In genomic region chr2:238774980-238775509, GRCh38 we compare ENCODE assay signal across 32 cellular contexts.
"Had no signal": no experiment of that assay in that cellular context is flagged by ENCODE, and none has a peak within 500 bp of the region (broad histone marks: within the 10 kb centered on the region; RNA-seq: fewer than 3 reads in every experiment).

No MANE protein-coding gene starts in this region.

- H3K4me3 Mint-ChIP-seq: activated CD4-positive, alpha-beta memory T cell treated with anti-CD3 and anti-CD28 coated beads for 36 hours; activated CD4-positive, alpha-beta T cell treated with anti-CD3 and anti-CD28 coated beads, Interleukin-2, amount 10 ng/mL, durations not matched to agents 24 days and 14 days; activated naive CD4-positive, alpha-beta T cell treated with anti-CD3 and anti-CD28 coated beads for 36 hours; activated naive CD8-positive, alpha-beta T cell treated with anti-CD3 and anti-CD28 coated beads for 36 hours; activated T-helper 1 cell treated with anti-CD3 and anti-CD28 coated beads, Interleukin-12 subunit alpha, Interleukin-12 subunit beta, Interleukin-2, Interleukin-4 antibody, amounts not matched to agents 30 ng/mL and 10 ng/mL and 1 ng/mL, durations not matched to agents 14 hours and 24 hours and 36 hours; brain; effector memory CD8-positive, alpha-beta T cell; naive thymus-derived CD8-positive, alpha-beta T cell; neural progenitor cell; stimulated activated naive CD8-positive, alpha-beta T cell treated with anti-CD3 and anti-CD28 coated beads, Interleukin-15, amount 100 ng/mL, for 72 hours; T-helper 1 cell treated with Interleukin-12 subunit alpha and Interleukin-12 subunit beta and Interleukin-4 antibody, amounts not matched to agents 30 μg/mL and 1 μg/mL, for 36 hours; type B pancreatic cell had no signal

- H3K27me3 Mint-ChIP-seq: activated CD4-positive, alpha-beta T cell treated with anti-CD3 and anti-CD28 coated beads, Interleukin-2, amount 10 ng/mL, durations not matched to agents 24 days and 14 days had no signal

- H3K9me3 Mint-ChIP-seq: activated CD4-positive, alpha-beta memory T cell treated with anti-CD3 and anti-CD28 coated beads for 36 hours; activated CD4-positive, alpha-beta T cell treated with anti-CD3 and anti-CD28 coated beads, Interleukin-2, amount 10 ng/mL, durations not matched to agents 24 days and 14 days; activated naive CD4-positive, alpha-beta T cell treated with anti-CD3 and anti-CD28 coated beads for 36 hours; activated naive CD8-positive, alpha-beta T cell treated with anti-CD3 and anti-CD28 coated beads for 36 hours; activated T-helper 1 cell treated with anti-CD3 and anti-CD28 coated beads, Interleukin-12 subunit alpha, Interleukin-12 subunit beta, Interleukin-2, Interleukin-4 antibody, amounts not matched to agents 30 ng/mL and 10 ng/mL and 1 ng/mL, durations not matched to agents 14 hours and 24 hours and 36 hours; effector memory CD8-positive, alpha-beta T cell; naive thymus-derived CD8-positive, alpha-beta T cell; stimulated activated naive CD8-positive, alpha-beta T cell treated with anti-CD3 and anti-CD28 coated beads, Interleukin-15, amount 100 ng/mL, for 72 hours; T-helper 1 cell treated with Interleukin-12 subunit alpha and Interleukin-12 subunit beta and Interleukin-4 antibody, amounts not matched to agents 30 μg/mL and 1 μg/mL, for 36 hours; type B pancreatic cell had no signal

- H3K4me3 ChIP-seq: adrenal gland, ascending aorta, cardiac muscle cell, coronary artery, dorsolateral prefrontal cortex, heart left ventricle, neural progenitor cell, uterus had no signal

- DNase-seq: activated CD4-positive, alpha-beta memory T cell treated with anti-CD3 and anti-CD28 coated beads for 36 hours; activated CD4-positive, alpha-beta T cell treated with anti-CD3 and anti-CD28 coated beads, Interleukin-2, amount 10 ng/mL, durations not matched to agents 24 days and 14 days; activated CD4-positive, CD25-positive, alpha-beta regulatory T cell treated with anti-CD3 and anti-CD28 coated beads, Interleukin-2, amount 50 U/mL, for 72 hours; activated CD8-positive, alpha-beta memory T cell treated with anti-CD3 and anti-CD28 coated beads, Interleukin-2, amount 50 U/mL, for 4 hours; activated effector memory CD4-positive, alpha-beta T cell treated with anti-CD3 and anti-CD28 coated beads, Interleukin-2, amount 50 U/mL, for 16 hours; activated naive CD4-positive, alpha-beta T cell treated with anti-CD3 and anti-CD28 coated beads for 36 hours; activated naive CD8-positive, alpha-beta T cell treated with anti-CD3 and anti-CD28 coated beads for 36 hours; activated T-cell treated with anti-CD3 and anti-CD28 coated beads, Interleukin-2, amount 50 U/mL, for 1 hour; adrenal gland; dorsolateral prefrontal cortex; effector memory CD8-positive, alpha-beta T cell; foreskin keratinocyte; heart left ventricle; midbrain; naive thymus-derived CD8-positive, alpha-beta T cell; occipital lobe; right cardiac atrium; stimulated activated CD4-positive, alpha-beta T cell treated with anti-CD3 and anti-CD28 coated beads, Interleukin-4, amount 100 ng/mL, for 1 hour; stimulated activated naive CD8-positive, alpha-beta T cell treated with anti-CD3 and anti-CD28 coated beads, Interleukin-15, amount 100 ng/mL, for 72 hours; substantia nigra; T1000; uterus; WERI-Rb-1 had no signal

- H3K9ac ChIP-seq: neural progenitor cell had no signal

- H3K36me3 Mint-ChIP-seq: activated CD4-positive, alpha-beta memory T cell treated with anti-CD3 and anti-CD28 coated beads for 36 hours; activated naive CD8-positive, alpha-beta T cell treated with anti-CD3 and anti-CD28 coated beads for 36 hours; brain; naive thymus-derived CD8-positive, alpha-beta T cell; neural progenitor cell; type B pancreatic cell had no signal

- ATAC-seq: effector memory CD8-positive, alpha-beta T cell; esophagus mucosa; foreskin keratinocyte; heart left ventricle; naive thymus-derived CD8-positive, alpha-beta T cell; right cardiac atrium had no signal

- H3K27ac ChIP-seq: adrenal gland, ascending aorta, cardiac muscle cell, coronary artery, dorsolateral prefrontal cortex, foreskin keratinocyte, heart left ventricle, neural progenitor cell, uterus, WERI-Rb-1 had no signal

- H3K9me3 ChIP-seq: adrenal gland, ascending aorta, uterus had no signal

- H3K27ac Mint-ChIP-seq: activated CD4-positive, alpha-beta memory T cell treated with anti-CD3 and anti-CD28 coated beads for 36 hours; activated CD4-positive, alpha-beta T cell treated with anti-CD3 and anti-CD28 coated beads, Interleukin-2, amount 10 ng/mL, durations not matched to agents 24 days and 14 days; activated naive CD4-positive, alpha-beta T cell treated with anti-CD3 and anti-CD28 coated beads for 36 hours; activated naive CD8-positive, alpha-beta T cell treated with anti-CD3 and anti-CD28 coated beads for 36 hours; activated T-helper 1 cell treated with anti-CD3 and anti-CD28 coated beads, Interleukin-12 subunit alpha, Interleukin-12 subunit beta, Interleukin-2, Interleukin-4 antibody, amounts not matched to agents 30 ng/mL and 10 ng/mL and 1 ng/mL, durations not matched to agents 14 hours and 24 hours and 36 hours; effector memory CD8-positive, alpha-beta T cell; naive thymus-derived CD8-positive, alpha-beta T cell; neural progenitor cell; stimulated activated naive CD8-positive, alpha-beta T cell treated with anti-CD3 and anti-CD28 coated beads, Interleukin-15, amount 100 ng/mL, for 72 hours; T-helper 1 cell treated with Interleukin-12 subunit alpha and Interleukin-12 subunit beta and Interleukin-4 antibody, amounts not matched to agents 30 μg/mL and 1 μg/mL, for 36 hours; type B pancreatic cell had no signal

- H3K27me3 ChIP-seq: ascending aorta, cardiac muscle cell, uterus had no signal

- H3K36me3 ChIP-seq: adrenal gland, ascending aorta, cardiac muscle cell, heart left ventricle, neural progenitor cell, uterus, WERI-Rb-1 had no signal

- H3K4me1 ChIP-seq: adrenal gland, ascending aorta, foreskin keratinocyte, heart left ventricle, neural progenitor cell, uterus had no signal

- H3K4me1 Mint-ChIP-seq: activated CD4-positive, alpha-beta T cell treated with anti-CD3 and anti-CD28 coated beads, Interleukin-2, amount 10 ng/mL, durations not matched to agents 24 days and 14 days; activated naive CD8-positive, alpha-beta T cell treated with anti-CD3 and anti-CD28 coated beads for 36 hours; stimulated activated naive CD8-positive, alpha-beta T cell treated with anti-CD3 and anti-CD28 coated beads, Interleukin-15, amount 100 ng/mL, for 72 hours had no signal

- H3K4me2 ChIP-seq: neural progenitor cell had no signal
